14 cellular contexts compared by ENCODE assay signal in the genomic region with DNA sequence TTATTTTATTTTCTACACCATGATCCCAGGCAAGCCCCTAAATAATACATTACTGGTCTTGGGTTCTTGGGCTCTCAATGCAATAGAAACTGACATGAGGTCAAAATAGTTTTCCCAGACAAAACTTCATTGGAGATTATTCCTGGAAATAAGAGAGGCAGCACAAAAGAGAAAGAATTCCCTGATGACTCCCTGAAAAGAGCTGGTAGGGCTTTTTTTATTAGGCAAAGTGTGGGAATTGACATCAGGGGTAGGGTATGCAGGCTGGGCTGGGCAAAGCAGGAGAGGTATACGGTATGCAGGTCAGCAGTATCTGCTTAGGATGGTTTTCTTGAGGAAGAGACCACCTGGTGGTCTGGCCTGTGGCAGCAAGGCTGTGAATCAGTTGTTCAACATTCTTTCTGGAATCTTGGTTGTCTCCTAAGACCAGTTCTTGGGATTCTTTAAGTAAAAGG. TPM values are rescaled to one million over a fixed set of nuclear protein-coding genes. Genes with fewer than 3 reads are reported as not detected.
DNase-seq lines count a peak whose midpoint lies in the region; ATAC-seq and TF ChIP-seq lines count a peak whose summit lies in the region.
"Had no signal": no experiment of that assay in that cellular context is flagged by ENCODE, and none has a peak within 500 bp of the region (broad histone marks: within the 10 kb centered on the region; RNA-seq: fewer than 3 reads in every experiment).

No MANE protein-coding gene starts in this region.

- H3K27me3 ChIP-seq in right atrium auricular region (no peaks in the 10 kb centered on the region), vagina (no peaks in the 10 kb centered on the region)

- H3K9me3 ChIP-seq in right atrium auricular region (no peaks in the 10 kb centered on the region), vagina (no peaks in the 10 kb centered on the region)

- H3K4me3 Mint-ChIP-seq in endothelial cell (ENCODE audit: unreplicated experiment) = peak overlapping the region; percentile 34

- peaks cover 4% of the 10 kb centered on the region for H3K9me3 Mint-ChIP-seq in endothelial cell (ENCODE audit: unreplicated experiment)

- TF ChIP-seq POLR2A in vagina (IDR thresholded peaks at IDR 0.05) = no peak

- ATAC-seq in GM19397 (IDR thresholded peaks at IDR 0.05; ENCODE audit: unreplicated experiment) = no peak
- ATAC-seq: GM12878 had no signal

- peaks cover 17% of the 10 kb centered on the region for H3K4me1 Mint-ChIP-seq in endothelial cell (ENCODE audit: unreplicated experiment)

- H3K36me3 ChIP-seq in right atrium auricular region (no peaks in the 10 kb centered on the region), vagina (no peaks in the 10 kb centered on the region)

- H3K36me3 Mint-ChIP-seq in endothelial cell (ENCODE audit: low read depth, unreplicated experiment) = peaks cover 5% of the 10 kb centered on the region

- H3K27ac Mint-ChIP-seq in endothelial cell (ENCODE audit: unreplicated experiment) = peak overlapping the region; percentile 99

- peaks cover 6% of the 10 kb centered on the region for H3K27me3 Mint-ChIP-seq in endothelial cell (ENCODE audit: unreplicated experiment)

- TF ChIP-seq CTCF in right atrium auricular region (IDR thresholded peaks at IDR 0.05) = no peak
- TF ChIP-seq CTCF in endothelial cell (IDR thresholded peaks at IDR 0.05; ENCODE audit: unreplicated experiment) = no peak
- TF ChIP-seq CTCF in vagina (IDR thresholded peaks at IDR 0.05) = no peak

- H3K4me3 ChIP-seq in right atrium auricular region (no peak overlapping the region), vagina (no peak overlapping the region)
- H3K4me3 ChIP-seq: GM12878 had no signal

- peaks cover 0 to 19% of the 10 kb centered on the region in 2 donors for H3K4me1 ChIP-seq in right atrium auricular region
- peaks cover 13% of the 10 kb centered on the region for H3K4me1 ChIP-seq in vagina

- H3K27ac ChIP-seq in right atrium auricular region (peak overlapping the region; percentile 64 to 93), vagina (peak overlapping the region; percentile 53)
- H3K27ac ChIP-seq: HL-60 had no signal

- intact Hi-C loops in cardiac septum (cut with DNase I) (no loop called here), vagina (cut with DNase I) (no loop called here)

- DNase-seq in right atrium auricular region (ENCODE audit: low spot score) (no peak), cardiac septum (ENCODE audit: low spot score) (no peak), endothelial cell (ENCODE audit: low spot score) (no peak), myocyte (ENCODE audit: low read depth) (peak; percentile 65), vagina (ENCODE audit: extremely low spot score in 2 of 2) (no peak), NCI-H2081 (lab: John Stamatoyannopoulos, UW) (no peak), C1 segment of cervical spinal cord (lab: John Stamatoyannopoulos, UW) (no peak)
- DNase-seq: activated T-cell treated with anti-CD3 and anti-CD28 coated beads for 4 hours had no signal

RNA-seq across cellular contexts. Expression of gene IGFL3, which starts 9.3 kb away (rescaled TPM):
- total RNA-seq in right atrium auricular region (not detected), cardiac septum (not detected), endothelial cell (ENCODE audit: unreplicated experiment) (not detected), myocyte (not detected in 2 replicates), vagina (not detected)
- 0.21 TPM for polyA plus RNA-seq in myocyte (2012)
- total RNA-seq: GM12878; mononuclear cell; T-helper 1 cell treated with Interleukin-12 subunit alpha and Interleukin-12 subunit beta and Interleukin-4 antibody, amounts not matched to agents 30 ng/mL and 1 ng/mL, for 36 hours had no signal
- polyA plus RNA-seq: BJ, GM12878 had no signal

RNA-seq across cellular contexts. Expression of gene IGFL2, which starts 14.2 kb away (rescaled TPM):
- total RNA-seq in right atrium auricular region (1 to 10 TPM in 1 of 2 donors, not detected in 1; 1.8 TPM), cardiac septum (not detected), endothelial cell (ENCODE audit: unreplicated experiment) (not detected), myocyte (not detected in 2 replicates), vagina (not detected)
- 0.43 TPM for polyA plus RNA-seq in myocyte (2012)
- total RNA-seq: GM12878; mononuclear cell; T-helper 1 cell treated with Interleukin-12 subunit alpha and Interleukin-12 subunit beta and Interleukin-4 antibody, amounts not matched to agents 30 ng/mL and 1 ng/mL, for 36 hours had no signal
- polyA plus RNA-seq: BJ had no signal
